1 cellular context compared by ENCODE assay signal in genomic region chr5:77032635-77033034, GRCh38.
TF ChIP-seq lines count a peak whose summit lies in the region.

No MANE protein-coding gene starts in this region.

TF ChIP-seq in IMR-90, 13 proteins besides CTCF, POLR2A, EP300 and RAD21:
- TF ChIP-seq MAFK (IDR thresholded peaks at IDR 0.05; ENCODE audit: low read depth, low read length) (peak; percentile 27; the same call in 1 of the 2 replicates), ELK1 (IDR thresholded peaks at IDR 0.05; ENCODE audit: borderline replicate concordance, low read depth, low read length) (no peak), RFX5 (IDR thresholded peaks at IDR 0.05; ENCODE audit: low read depth, low read length) (no peak)
